Comparison of ENCODE assay signal across 17 cellular contexts in genomic region chr3:195172285-195172684, GRCh38.
DNase-seq lines count a peak whose midpoint lies in the region; ATAC-seq and TF ChIP-seq lines count a peak whose summit lies in the region.
"Had no signal": no experiment of that assay in that cellular context is flagged by ENCODE, and none has a peak within 500 bp of the region (broad histone marks: within the 10 kb centered on the region; RNA-seq: fewer than 3 reads in every experiment).

No MANE protein-coding gene starts in this region.

- H3K27me3 ChIP-seq in skeletal muscle tissue (ENCODE audit: control insufficient read depth in 3 of 3, insufficient read depth in 3 of 3, low read length in 3 of 3) (no peaks in the 10 kb centered on the region), spleen (replicated peaks in 1 of 7) (no peaks in the 10 kb centered on the region)
- H3K27me3 ChIP-seq: dorsolateral prefrontal cortex had no signal

- H3K27ac ChIP-seq in skeletal muscle tissue (ENCODE audit: low read depth, low read length) (peak overlapping the region; percentile 78), spleen (no peak overlapping the region)

- H3K36me3 ChIP-seq in skeletal muscle tissue (ENCODE audit: control insufficient read depth in 3 of 3, insufficient read depth in 3 of 3, low read length in 3 of 3) (no peaks in the 10 kb centered on the region), spleen (peaks cover 0 to 7% (median 0%) of the 10 kb centered on the region in 6 donors)

- H3K36me3 Mint-ChIP-seq in WTC11 = peaks cover 6% of the 10 kb centered on the region

- no peaks in the 10 kb centered on the region for H3K9me3 Mint-ChIP-seq in WTC11
- H3K9me3 Mint-ChIP-seq: activated T-cell treated with anti-CD3 and anti-CD28 coated beads, Interleukin-2, amount 50 U/mL, for 4 hours; CD4-positive, alpha-beta T cell; T-helper 1 cell treated with Interleukin-12 subunit alpha and Interleukin-12 subunit beta and Interleukin-4 antibody, amounts not matched to agents 30 μg/mL and 1 μg/mL, for 36 hours had no signal

- intact Hi-C loops in spleen (cut with DNase I; ENCODE audit: low total_unique reads) = no loop called here

- H3K27me3 Mint-ChIP-seq in WTC11 (ENCODE audit: low read depth) = no peaks in the 10 kb centered on the region
- H3K27me3 Mint-ChIP-seq: CD4-positive, alpha-beta T cell had no signal

- no peaks in the 10 kb centered on the region for H3K9me3 ChIP-seq in skeletal muscle tissue (ENCODE audit: control insufficient read depth in 3 of 3, low read length in 3 of 3)
- H3K9me3 ChIP-seq in spleen = no peaks in the 10 kb centered on the region
- H3K9me3 ChIP-seq: mucosa of descending colon had no signal

- TF ChIP-seq CTCF in WTC11 (IDR thresholded peaks at IDR 0.05) (no peak), spleen (IDR thresholded peaks at IDR 0.05 in 8 of 11, conservative IDR thresholded peaks at IDR 0.05 in 3 of 11) (no peak)

- H3K27ac Mint-ChIP-seq in WTC11 = peak overlapping the region; percentile 69; the same call in 1 of the 2 replicates
- H3K27ac Mint-ChIP-seq: CD4-positive, alpha-beta T cell; T-helper 1 cell treated with Interleukin-12 subunit alpha and Interleukin-12 subunit beta and Interleukin-4 antibody, amounts not matched to agents 30 μg/mL and 1 μg/mL, for 36 hours had no signal

- ATAC-seq in GM18502 (IDR thresholded peaks at IDR 0.05; ENCODE audit: poor library complexity, unreplicated experiment) = peak; percentile 54
- peak; percentile 39; the same call in 1 of the 2 replicates for ATAC-seq in WTC11
- ATAC-seq: activated T-cell treated with anti-CD3 and anti-CD28 coated beads, Interleukin-2, amount 50 U/mL, for 4 hours; mucosa of descending colon had no signal

- DNase-seq in WTC11 (ENCODE audit: low spot score) = no peak
- DNase-seq in iris pigment epithelial cell (ENCODE audit: low read depth) = peak; percentile 52
- no peak for DNase-seq in NCI-H187 (lab: John Stamatoyannopoulos, UW)
- DNase-seq in SW480 (ENCODE audit: low spot score) = no peak
- DNase-seq in spleen = no peak
- DNase-seq: activated CD4-positive, alpha-beta T cell treated with anti-CD3 and anti-CD28 coated beads for 4 hours; activated T-cell treated with anti-CD3 and anti-CD28 coated beads, Interleukin-2, amount 50 U/mL, for 4 hours; CD4-positive, alpha-beta T cell; dorsolateral prefrontal cortex; KG1; mucosa of descending colon; NCI-H1417 treated with DMSO at 0.1 percent for 48 hours; NCI-H510A treated with DMSO at 0.1 percent for 48 hours; stimulated activated CD4-positive, alpha-beta T cell treated with anti-CD3 and anti-CD28 coated beads, Interleukin-4, amount 100 ng/mL, for 1 hour had no signal

- H3K9ac ChIP-seq in skeletal muscle tissue (ENCODE audit: low read depth in 1 of 3, low read length in 3 of 3) = peak overlapping the region in 2 of 3 donors; percentile 52 to 65

- CTCF ChIA-PET in WTC11 (lab: Charles Lee) = no interaction called here

- H3K4me3 ChIP-seq in skeletal muscle tissue (ENCODE audit: low read length in 3 of 3) (peak overlapping the region; percentile 8 to 48 (median 26)), spleen (no peak overlapping the region)
- H3K4me3 ChIP-seq: mucosa of descending colon had no signal

- POLR2A ChIA-PET in WTC11 (lab: Charles Lee) = no interaction called here

- H3K4me1 ChIP-seq in skeletal muscle tissue (ENCODE audit: control insufficient read depth in 3 of 3, insufficient read depth in 3 of 3, low read length in 3 of 3) (peaks cover 22 to 34% (median 31%) of the 10 kb centered on the region in 3 donors), spleen (peaks cover 0 to 38% (median 9%) of the 10 kb centered on the region in 6 donors)

- H3K4me3 Mint-ChIP-seq in WTC11 = no peak overlapping the region
- H3K4me3 Mint-ChIP-seq: activated T-cell treated with anti-CD3 and anti-CD28 coated beads, Interleukin-2, amount 50 U/mL, for 4 hours; CD4-positive, alpha-beta T cell; T-helper 1 cell treated with Interleukin-12 subunit alpha and Interleukin-12 subunit beta and Interleukin-4 antibody, amounts not matched to agents 30 μg/mL and 1 μg/mL, for 36 hours had no signal

- WGBS in spleen, 5 donors = 38 to 64% (median 46%) methylated on average over 9 of the region's 9 CpGs

- peaks cover 15% of the 10 kb centered on the region for H3K4me1 Mint-ChIP-seq in WTC11

- no peak for TF ChIP-seq POLR2A in spleen (IDR thresholded peaks at IDR 0.05)

TF ChIP-seq in WTC11, 78 proteins besides CTCF, POLR2A, EP300 and RAD21:
- TF ChIP-seq, protein P1, sequence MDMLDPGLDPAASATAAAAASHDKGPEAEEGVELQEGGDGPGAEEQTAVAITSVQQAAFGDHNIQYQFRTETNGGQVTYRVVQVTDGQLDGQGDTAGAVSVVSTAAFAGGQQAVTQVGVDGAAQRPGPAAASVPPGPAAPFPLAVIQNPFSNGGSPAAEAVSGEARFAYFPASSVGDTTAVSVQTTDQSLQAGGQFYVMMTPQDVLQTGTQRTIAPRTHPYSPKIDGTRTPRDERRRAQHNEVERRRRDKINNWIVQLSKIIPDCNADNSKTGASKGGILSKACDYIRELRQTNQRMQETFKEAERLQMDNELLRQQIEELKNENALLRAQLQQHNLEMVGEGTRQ (CRISPR knock-in tag; IDR thresholded peaks at IDR 0.05) = no peak
- TF ChIP-seq SOX15 (CRISPR knock-in tag; IDR thresholded peaks at IDR 0.05) (no peak), JUN (CRISPR knock-in tag; IDR thresholded peaks at IDR 0.05) (no peak), E2F4 (CRISPR knock-in tag; IDR thresholded peaks at IDR 0.05; ENCODE audit: borderline replicate concordance, low read depth) (no peak)

Comparison
In these comparisons a context has a peak if more than half of its experiments do, and no peak if none do; other contexts are left out.
1. H3K4me3 ChIP-seq: peak in skeletal muscle tissue (3 of 3); none in spleen (0 of 8).